In the genomic region with DNA sequence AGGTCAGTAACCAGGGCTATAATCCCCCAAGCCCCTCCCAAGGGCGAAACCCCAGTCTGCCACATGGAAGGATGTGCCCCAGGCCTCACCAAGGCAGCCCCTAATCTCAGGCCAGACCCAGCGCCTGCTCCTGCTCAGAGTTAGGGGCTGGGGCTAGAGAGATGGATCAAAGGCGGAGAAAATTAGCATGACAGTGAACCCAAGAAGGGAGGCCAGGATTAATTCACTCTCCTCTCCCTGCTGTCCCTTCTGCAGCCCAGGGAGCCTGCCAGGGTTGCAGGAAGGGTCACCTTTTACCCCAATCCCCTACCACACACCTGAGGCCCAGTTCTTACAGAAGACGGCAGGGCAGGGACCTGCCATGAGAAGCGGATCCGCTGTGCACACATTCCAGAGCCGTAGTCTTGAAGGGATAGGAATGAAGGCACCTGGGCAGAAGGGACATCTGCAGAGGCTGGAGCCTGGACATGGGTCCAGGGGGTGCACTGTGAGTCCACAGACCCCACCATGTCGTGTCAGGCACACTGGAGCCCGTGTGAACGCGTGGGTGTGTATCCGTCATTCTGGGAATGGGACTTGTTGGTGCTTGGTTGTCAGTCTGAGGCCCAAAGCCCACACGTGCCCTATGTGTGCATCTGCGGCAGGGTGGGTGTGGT, we compare ENCODE assay signal across 21 cellular contexts. TPM values are rescaled to one million over a fixed set of nuclear protein-coding genes. Genes with fewer than 3 reads are reported as not detected.
A peak's percentile ranks its signal among the peaks of the same experiment; 100 is the strongest.
DNase-seq lines count a peak whose midpoint lies in the region; ATAC-seq and TF ChIP-seq lines count a peak whose summit lies in the region.
"Had no signal": no experiment of that assay in that cellular context is flagged by ENCODE, and none has a peak within 500 bp of the region (broad histone marks: within the 10 kb centered on the region; RNA-seq: fewer than 3 reads in every experiment).

No MANE protein-coding gene starts in this region.

- no peak for TF ChIP-seq CTCF in right atrium auricular region (IDR thresholded peaks at IDR 0.05)
- TF ChIP-seq CTCF in endodermal cell (conservative IDR thresholded peaks at IDR 0.05) = no peak
- TF ChIP-seq CTCF in mucosa of descending colon (IDR thresholded peaks at IDR 0.05) = no peak
- no peak for TF ChIP-seq CTCF in tibial artery (IDR thresholded peaks at IDR 0.05)
- TF ChIP-seq CTCF in mammary epithelial cell (conservative IDR thresholded peaks at IDR 0.05 in 1 of 2, IDR thresholded peaks at IDR 0.05 in 1 of 2; ENCODE audit: extremely low read depth in 1 of 2, insufficient read depth in 1 of 2, low read depth in 1 of 2, low read length in 2 of 2) = no peak

- H3K79me2 ChIP-seq in mammary epithelial cell (ENCODE audit: insufficient read depth, low read length) = no peaks in the 10 kb centered on the region

- WGBS in endodermal cell (ENCODE audit: insufficient coverage in 1 of 2, insufficient read length in 1 of 2), 2 experiments = 68 to 82% methylated on average over 10 to 14 of the region's 14 CpGs
- WGBS in mammary epithelial cell (ENCODE audit: low coverage, missing lambda C conversion rate) = 80% methylated on average over 13 of the region's 14 CpGs

- H3K36me3 ChIP-seq in right atrium auricular region (no peaks in the 10 kb centered on the region), endodermal cell (ENCODE audit: control insufficient read depth, insufficient read depth, low read length) (no peaks in the 10 kb centered on the region), mucosa of descending colon (ENCODE audit: low read depth) (no peaks in the 10 kb centered on the region), tibial artery (no peaks in the 10 kb centered on the region), mammary epithelial cell (ENCODE audit: insufficient read depth, low read length) (no peaks in the 10 kb centered on the region)
- H3K36me3 ChIP-seq: BE2C, breast epithelium had no signal

- no peaks in the 10 kb centered on the region for H3K36me3 Mint-ChIP-seq in endodermal cell (ENCODE audit: low read depth)
- H3K36me3 Mint-ChIP-seq in activated CD4-positive, alpha-beta T cell treated with anti-CD3 and anti-CD28 coated beads, Interleukin-2, amount 10 ng/mL, durations not matched to agents 7 days and 5 days (ENCODE audit: low read depth) = no peaks in the 10 kb centered on the region

- H3K27me3 ChIP-seq in right atrium auricular region (no peaks in the 10 kb centered on the region), endodermal cell (ENCODE audit: control insufficient read depth, insufficient read depth, low read length, poor library complexity, severe bottlenecking) (no peaks in the 10 kb centered on the region), tibial artery (peaks cover 0 to 4% of the 10 kb centered on the region in 2 donors), mammary epithelial cell (ENCODE audit: insufficient read depth, low read length) (no peaks in the 10 kb centered on the region)
- H3K27me3 ChIP-seq: BE2C, breast epithelium had no signal

- H3K9me3 ChIP-seq in right atrium auricular region (no peaks in the 10 kb centered on the region), endodermal cell (ENCODE audit: control insufficient read depth, low read length) (no peaks in the 10 kb centered on the region), mucosa of descending colon (no peaks in the 10 kb centered on the region), tibial artery (no peaks in the 10 kb centered on the region), mammary epithelial cell (replicated peaks; ENCODE audit: insufficient read depth, low read length) (no peaks in the 10 kb centered on the region)
- H3K9me3 ChIP-seq: BE2C, breast epithelium had no signal

- H3K4me1 ChIP-seq in right atrium auricular region (peaks cover 0 to 8% of the 10 kb centered on the region in 2 donors), endodermal cell (ENCODE audit: control insufficient read depth, insufficient read depth, low read length) (peaks cover 40% of the 10 kb centered on the region), mucosa of descending colon (ENCODE audit: low read depth) (peaks cover 56% of the 10 kb centered on the region), tibial artery (no peaks in the 10 kb centered on the region), mammary epithelial cell (ENCODE audit: insufficient read depth, low read length) (no peaks in the 10 kb centered on the region)
- H3K4me1 ChIP-seq: breast epithelium had no signal

- in situ Hi-C loops in mammary epithelial cell (cut with MboI; ENCODE audit: low sequenced_read_pairs in 2 of 2) = loop anchor here in 1 of 2 donors (25.0 kb wide), 1 partner anchor 395 kb away; no protein-coding TSS in a partner anchor

- intact Hi-C loops in cardiac septum (cut with DNase I) = no loop called here
- intact Hi-C loops in mucosa of descending colon (cut with DNase I, micrococcal nuclease) = no loop called here
- intact Hi-C loops in tibial artery (cut with DNase I; ENCODE audit: low total_unique reads) = no loop called here
- intact Hi-C loops in mammary epithelial cell (cut with micrococcal nuclease) = no loop called here

- H3K4me3 Mint-ChIP-seq in endodermal cell = no peak overlapping the region
- H3K4me3 Mint-ChIP-seq in activated CD4-positive, alpha-beta T cell treated with anti-CD3 and anti-CD28 coated beads, Interleukin-2, amount 10 ng/mL, durations not matched to agents 7 days and 5 days = no peak overlapping the region
- H3K4me3 Mint-ChIP-seq: activated CD4-positive, alpha-beta memory T cell treated with anti-CD3 and anti-CD28 coated beads, Interleukin-2, amount 10 ng/mL, durations not matched to agents 7 days and 5 days; dendritic cell treated with granulocyte-macrophage colony-stimulating factor and Interleukin-4, amounts not matched to agents 40 ng/mL and 50 ng/mL, for 4 days had no signal

- H4K20me1 ChIP-seq in mammary epithelial cell (ENCODE audit: insufficient read depth, low read length) = no peaks in the 10 kb centered on the region

- dilution Hi-C loops in mammary epithelial cell (cut with HindIII; ENCODE audit: low sequenced_read_pairs) = no loop called here

- POLR2A ChIA-PET in activated CD4-positive, alpha-beta T cell treated with anti-CD3 and anti-CD28 coated beads, Interleukin-2, amount 10 ng/mL, durations not matched to agents 7 days and 5 days (lab: Charles Lee) = no interaction called here

- H3K9ac ChIP-seq in endodermal cell (ENCODE audit: extremely low read depth, low read length, poor library complexity, severe bottlenecking) (no peak overlapping the region), mammary epithelial cell (ENCODE audit: insufficient read depth, low read length) (no peak overlapping the region)

- H2AFZ ChIP-seq in mammary epithelial cell (ENCODE audit: low read depth, low read length) = no peak overlapping the region

- peaks cover 54% of the 10 kb centered on the region for H3K4me1 Mint-ChIP-seq in endodermal cell
- peaks cover 4% of the 10 kb centered on the region for H3K4me1 Mint-ChIP-seq in activated CD4-positive, alpha-beta T cell treated with anti-CD3 and anti-CD28 coated beads, Interleukin-2, amount 10 ng/mL, durations not matched to agents 7 days and 5 days
- H3K4me1 Mint-ChIP-seq: activated CD4-positive, alpha-beta memory T cell treated with anti-CD3 and anti-CD28 coated beads, Interleukin-2, amount 10 ng/mL, durations not matched to agents 7 days and 5 days had no signal

- no peak overlapping the region for H3K4me2 ChIP-seq in mammary epithelial cell (ENCODE audit: insufficient read depth, low read depth, low read length)

- no TSS peak for BruUV-seq in mammary epithelial cell (replicated peaks; lab: Mats Ljungman, UMichigan)

- H3K4me3 ChIP-seq in right atrium auricular region (no peak overlapping the region), endodermal cell (ENCODE audit: low read length) (no peak overlapping the region), mucosa of descending colon (no peak overlapping the region), tibial artery (no peak overlapping the region), mammary epithelial cell (replicated peaks in 1 of 3; ENCODE audit: insufficient read depth in 1 of 3, low read depth in 2 of 3, low read length in 3 of 3) (no peak overlapping the region)
- H3K4me3 ChIP-seq: breast epithelium had no signal

- ATAC-seq in mucosa of descending colon (no peak), HG03342 (IDR thresholded peaks at IDR 0.05; ENCODE audit: unreplicated experiment) (no peak)

- no peak overlapping the region for H3K27ac Mint-ChIP-seq in endodermal cell
- H3K27ac Mint-ChIP-seq in activated CD4-positive, alpha-beta T cell treated with anti-CD3 and anti-CD28 coated beads, Interleukin-2, amount 10 ng/mL, durations not matched to agents 7 days and 5 days = no peak overlapping the region
- H3K27ac Mint-ChIP-seq: activated CD4-positive, alpha-beta memory T cell treated with anti-CD3 and anti-CD28 coated beads, Interleukin-2, amount 10 ng/mL, durations not matched to agents 7 days and 5 days; dendritic cell treated with granulocyte-macrophage colony-stimulating factor and Interleukin-4, amounts not matched to agents 40 ng/mL and 50 ng/mL, for 4 days had no signal

- DNase-seq in cardiac septum (ENCODE audit: low spot score) (peak; percentile 62), right atrium auricular region (ENCODE audit: low spot score) (no peak), endodermal cell (peak; percentile 76), mucosa of descending colon (peak in 2 of 3 donors; percentile 27 to 37), tibial artery (peak; percentile 12 to 52), mammary epithelial cell (no peak)
- no peak for DNase-seq in activated CD4-positive, alpha-beta T cell treated with anti-CD3 and anti-CD28 coated beads, Interleukin-2, amount 10 ng/mL, durations not matched to agents 7 days and 5 days
- DNase-seq: activated CD4-positive, alpha-beta memory T cell treated with anti-CD3 and anti-CD28 coated beads, Interleukin-2, amount 10 ng/mL, durations not matched to agents 7 days and 5 days; activated CD4-positive, CD25-positive, alpha-beta regulatory T cell; activated naive CD4-positive, alpha-beta T cell; activated T-cell treated with anti-CD3 and anti-CD28 coated beads for 4 hours; BE2C; COR-L47; GOT3; NCI-H1417 treated with DMSO at 0.1 percent for 48 hours; NCI-H2107; NK-92 treated with Interleukin-12 subunit alpha and Interleukin-12 subunit beta, amount 100 ng/mL, for 24 hours; T1000 had no signal

- H3K9me3 Mint-ChIP-seq in endodermal cell = no peaks in the 10 kb centered on the region
- no peaks in the 10 kb centered on the region for H3K9me3 Mint-ChIP-seq in activated CD4-positive, alpha-beta T cell treated with anti-CD3 and anti-CD28 coated beads, Interleukin-2, amount 10 ng/mL, durations not matched to agents 7 days and 5 days
- H3K9me3 Mint-ChIP-seq: activated CD4-positive, alpha-beta memory T cell treated with anti-CD3 and anti-CD28 coated beads, Interleukin-2, amount 10 ng/mL, durations not matched to agents 7 days and 5 days; dendritic cell treated with granulocyte-macrophage colony-stimulating factor and Interleukin-4, amounts not matched to agents 40 ng/mL and 50 ng/mL, for 4 days had no signal

- CTCF ChIA-PET in activated CD4-positive, alpha-beta T cell treated with anti-CD3 and anti-CD28 coated beads, Interleukin-2, amount 10 ng/mL, durations not matched to agents 7 days and 5 days (lab: Charles Lee) = interaction anchor here (1.4 kb wide), 1 partner anchor 138 kb away, joined by 3 read pairs; no protein-coding TSS in a partner anchor
- CTCF ChIA-PET in mammary epithelial cell (lab: Charles Lee; ENCODE audit: low non-redundant PET) = no interaction called here

- H3K27ac ChIP-seq in right atrium auricular region (no peak overlapping the region), endodermal cell (ENCODE audit: low read depth, low read length) (no peak overlapping the region), tibial artery (no peak overlapping the region), mammary epithelial cell (ENCODE audit: insufficient read depth, low read depth, low read length) (no peak overlapping the region)
- H3K27ac ChIP-seq: breast epithelium had no signal

- H3K27me3 Mint-ChIP-seq in endodermal cell (ENCODE audit: insufficient read depth) = peaks cover 4% of the 10 kb centered on the region
- no peaks in the 10 kb centered on the region for H3K27me3 Mint-ChIP-seq in activated CD4-positive, alpha-beta T cell treated with anti-CD3 and anti-CD28 coated beads, Interleukin-2, amount 10 ng/mL, durations not matched to agents 7 days and 5 days

RNA-seq across cellular contexts. Expression of gene ZMIZ1, which starts 11.9 kb away (rescaled TPM):
- 40.7 TPM for total RNA-seq in cardiac septum
- 10 to 100 TPM; 59.3 to 71.0 TPM for total RNA-seq in right atrium auricular region
- total RNA-seq in endodermal cell = 10 to 100 TPM; 65.3 to 67.5 TPM
- polyA plus RNA-seq in endodermal cell (2013, experiment 1 of 2) = 77.5 TPM
- polyA plus RNA-seq in endodermal cell (2013, experiment 2 of 2) = 68.6 TPM
- 100 to 1,000 TPM in 1 of 3 donors, 10 to 100 TPM in 2; 61.4 to 103 (median 89.1) TPM for total RNA-seq in mucosa of descending colon
- 10 to 100 TPM; 27.8 to 31.5 TPM for total RNA-seq in activated CD4-positive, alpha-beta T cell treated with anti-CD3 and anti-CD28 coated beads, Interleukin-2, amount 10 ng/mL, durations not matched to agents 7 days and 5 days
- 10 to 100 TPM; 22.3 to 25.0 TPM for total RNA-seq in mammary epithelial cell
- 5.9 TPM for polyA plus RNA-seq in mammary epithelial cell
- 16.3 TPM for polyA minus RNA-seq in mammary epithelial cell

Comparison
In these comparisons a context has a peak if more than half of its experiments do, and no peak if none do; other contexts are left out.
1. DNase-seq: peak in cardiac septum (single experiment), endodermal cell (single experiment), mucosa of descending colon (2 of 3) and tibial artery (2 of 2); none in right atrium auricular region (single experiment), activated CD4-positive, alpha-beta T cell treated with anti-CD3 and anti-CD28 coated beads, Interleukin-2, amount 10 ng/mL, durations not matched to agents 7 days and 5 days (single experiment) and mammary epithelial cell (single experiment).